Comparison of ENCODE assay signal across 22 cellular contexts in genomic region chr11:96275807-96276594, GRCh38.
A peak's percentile ranks its signal among the peaks of the same experiment; 100 is the strongest.
DNase-seq lines count a peak whose midpoint lies in the region; ATAC-seq and TF ChIP-seq lines count a peak whose summit lies in the region.
"Had no signal": no experiment of that assay in that cellular context is flagged by ENCODE, and none has a peak within 500 bp of the region (broad histone marks: within the 10 kb centered on the region; RNA-seq: fewer than 3 reads in every experiment).

No MANE protein-coding gene starts in this region.

- no peak overlapping the region for H3K4me3 ChIP-seq in fibroblast of villous mesenchyme (ENCODE audit: low read depth, low read length)
- no peak overlapping the region for H3K4me3 ChIP-seq in trophoblast cell (ENCODE audit: low read depth, low read length)
- H3K4me3 ChIP-seq: left lung, Peyer's patch, SK-N-MC, suprapubic skin had no signal

- H3K9ac ChIP-seq in trophoblast cell (ENCODE audit: low read length): no peak overlapping the region

- BruUV-seq in Calu3 (replicated peaks; lab: Mats Ljungman, UMichigan): no TSS peak

- POLR2A ChIA-PET in T-cell (lab: Charles Lee): interaction anchor here (0.5 to 1.1 kb wide), 10 partner anchors 10 to 275 kb away, joined by 3 to 13 read pairs (median 6); partner anchors contain the start of gene MAML2 (in 1 of the 2)

- H3K27ac ChIP-seq in trophoblast cell (ENCODE audit: low read depth, low read length): peak overlapping the region; percentile 96
- H3K27ac ChIP-seq: left lung, Peyer's patch, SK-N-MC, suprapubic skin had no signal

- no peak overlapping the region for H3K18ac ChIP-seq in trophoblast cell (ENCODE audit: low read length)

- peak overlapping the region; percentile 87 for H4K91ac ChIP-seq in trophoblast cell (ENCODE audit: low read depth, low read length)

- CTCF ChIA-PET in Calu3 (lab: Charles Lee) (interaction anchor here (0.5 kb wide), 1 partner anchor 17 kb away, joined by 3 read pairs; no protein-coding TSS in a partner anchor), T-cell (lab: Charles Lee) (interaction anchor here (0.6 to 1.3 kb wide), 7 partner anchors 10 to 69 kb away, joined by 3 to 9 read pairs (median 3); partner anchors contain the start of gene MAML2 (in 1 of the 2))

- peak overlapping the region; percentile 3 for H2AK5ac ChIP-seq in trophoblast cell (ENCODE audit: low read length)

- H3K79me1 ChIP-seq in trophoblast cell (ENCODE audit: low read length): peaks cover 23% of the 10 kb centered on the region

- H3K4me1 ChIP-seq in trophoblast cell (ENCODE audit: control insufficient read depth in 1 of 2, insufficient read depth in 2 of 2, low read length in 2 of 2): peaks cover 12 to 16% of the 10 kb centered on the region in 2 experiments

- H3K4me2 ChIP-seq in trophoblast cell (ENCODE audit: low read length): no peak overlapping the region

- whole genome bisulfite sequencing in trophoblast cell (ENCODE audit: extremely low coverage, insufficient coverage, insufficient read length): no CpG with 5 or more reads among the region's 5 CpGs

- H3K9me3 ChIP-seq in trophoblast cell (ENCODE audit: insufficient read depth, low read depth, low read length): no peaks in the 10 kb centered on the region
- H3K9me3 ChIP-seq: left lung, Peyer's patch, suprapubic skin had no signal

- peak overlapping the region; percentile 72 for H3K14ac ChIP-seq in trophoblast cell (ENCODE audit: low read length)

- intact Hi-C loops in Calu3 (cut with micrococcal nuclease; ENCODE audit: unreplicated experiment): loop anchor here (5.0 kb wide), 2 partner anchors 36 to 66 kb away; partner anchors contain the start of gene MAML2

- peak overlapping the region; percentile 92 for H2BK12ac ChIP-seq in trophoblast cell (ENCODE audit: low read length)

- peaks cover 5% of the 10 kb centered on the region in 2 experiments for H3K36me3 ChIP-seq in trophoblast cell (ENCODE audit: control insufficient read depth in 1 of 2, insufficient read depth in 2 of 2, low read length in 2 of 2)
- H3K36me3 ChIP-seq: left lung, Peyer's patch, suprapubic skin had no signal

- no peak overlapping the region for H3K4me3 Mint-ChIP-seq in Calu3 (ENCODE audit: low read depth, unreplicated experiment)
- no peak overlapping the region for H3K4me3 Mint-ChIP-seq in T-cell
- H3K4me3 Mint-ChIP-seq: activated CD4-positive, alpha-beta T cell treated with anti-CD3 and anti-CD28 coated beads, Interleukin-2, amount 10 ng/mL, durations not matched to agents 7 days and 5 days had no signal

- no peak for ATAC-seq in T-cell (replicated peaks in 1 of 4)
- ATAC-seq in left lobe of liver: no peak
- ATAC-seq: activated naive CD4-positive, alpha-beta T cell treated with anti-CD3 and anti-CD28 coated beads, Interleukin-2, amount 50 U/mL, for 72 hours; left lung had no signal

- H4K12ac ChIP-seq in trophoblast cell (ENCODE audit: low read depth, low read length): no peak overlapping the region

- H3K9me3 Mint-ChIP-seq in Calu3 (ENCODE audit: low read depth, unreplicated experiment) (peaks cover 6% of the 10 kb centered on the region), T-cell (peaks cover 0 to 6% (median 4%) of the 10 kb centered on the region in 3 donors)

- H2AFZ ChIP-seq in trophoblast cell (ENCODE audit: insufficient read depth, low read length, poor library complexity): no peak overlapping the region

- H3K27me3 Mint-ChIP-seq in Calu3 (ENCODE audit: unreplicated experiment): no peaks in the 10 kb centered on the region
- H3K27me3 Mint-ChIP-seq in T-cell: no peaks in the 10 kb centered on the region
- H3K27me3 Mint-ChIP-seq: activated CD4-positive, alpha-beta T cell treated with anti-CD3 and anti-CD28 coated beads, Interleukin-2, amount 10 ng/mL, durations not matched to agents 7 days and 5 days had no signal

- H3K79me2 ChIP-seq in trophoblast cell (ENCODE audit: control insufficient read depth, insufficient read depth, low read length, poor library complexity): peaks cover 5% of the 10 kb centered on the region

- TF ChIP-seq CTCF in Calu3 (IDR thresholded peaks at IDR 0.05; ENCODE audit: unreplicated experiment) (no peak), fibroblast of villous mesenchyme (IDR thresholded peaks at IDR 0.05; ENCODE audit: insufficient read depth, low read depth, low read length) (no peak)

- peak overlapping the region; percentile 71 for H4K8ac ChIP-seq in trophoblast cell (ENCODE audit: low read depth, low read length)

- H2BK5ac ChIP-seq in trophoblast cell (ENCODE audit: low read depth, low read length, poor library complexity): peak overlapping the region; percentile 81

- DNase-seq in Calu3: no peak
- DNase-seq in T-cell: no peak
- peak; percentile 46 for DNase-seq in fibroblast of villous mesenchyme (ENCODE audit: low read depth)
- DNase-seq in trophoblast cell: peak; percentile 65 to 90
- DNase-seq in T-helper 9 cell: no peak
- DNase-seq in NCI-H82 treated with DMSO at 0.1 percent for 48 hours (lab: John Stamatoyannopoulos, UW; ENCODE audit: unreplicated experiment): no peak
- DNase-seq in left lobe of liver (ENCODE audit: low spot score): no peak
- DNase-seq in iPS-NIHi11 (ENCODE audit: low spot score): no peak
- DNase-seq: activated CD4-positive, alpha-beta T cell treated with anti-CD3 and anti-CD28 coated beads, Interleukin-2, amount 10 ng/mL, durations not matched to agents 7 days and 5 days; central memory CD4-positive, alpha-beta T cell; effector memory CD4-positive, alpha-beta T cell; GOT3; KBM-7; left lung; NCI-H1092 treated with DMSO at 0.1 percent for 48 hours; NCI-H2107; NCI-H774; Peyer's patch; small intestine had no signal

- no peaks in the 10 kb centered on the region for H3K27me3 ChIP-seq in trophoblast cell (ENCODE audit: insufficient read depth, low read length)
- H3K27me3 ChIP-seq: left lung, Peyer's patch, suprapubic skin had no signal

- no peak overlapping the region for H3K4ac ChIP-seq in trophoblast cell (ENCODE audit: low read depth, low read length)

- H3K4me1 Mint-ChIP-seq in Calu3 (ENCODE audit: low read depth, unreplicated experiment): peaks cover 54% of the 10 kb centered on the region
- peaks cover 65 to 69% (median 68%) of the 10 kb centered on the region in 3 donors for H3K4me1 Mint-ChIP-seq in T-cell

- H2BK120ac ChIP-seq in trophoblast cell (ENCODE audit: insufficient read depth, low read length, poor library complexity): peak overlapping the region; percentile 79

- H3K23ac ChIP-seq in trophoblast cell (ENCODE audit: low read length): no peak overlapping the region

- H3K27ac Mint-ChIP-seq in Calu3 (ENCODE audit: unreplicated experiment): peak overlapping the region; percentile 63
- peak overlapping the region; percentile 37 to 48 for H3K27ac Mint-ChIP-seq in T-cell
- H3K27ac Mint-ChIP-seq: activated CD4-positive, alpha-beta T cell treated with anti-CD3 and anti-CD28 coated beads, Interleukin-2, amount 10 ng/mL, durations not matched to agents 7 days and 5 days; activated naive CD4-positive, alpha-beta T cell treated with anti-CD3 and anti-CD28 coated beads, Interleukin-2, amount 50 U/mL, for 72 hours had no signal

- H3K36me3 Mint-ChIP-seq in Calu3 (ENCODE audit: insufficient read depth, unreplicated experiment) (peaks cover 17% of the 10 kb centered on the region), T-cell (peaks cover 20% of the 10 kb centered on the region)

Comparison
In these comparisons a context has a peak if more than half of its experiments do, and no peak if none do; other contexts are left out.
1. DNase-seq: peak in fibroblast of villous mesenchyme (single experiment) and trophoblast cell (2 of 2); none in Calu3 (single experiment), T-cell (0 of 34), T-helper 9 cell (single experiment), NCI-H82 treated with DMSO at 0.1 percent for 48 hours (single experiment), left lobe of liver (single experiment) and iPS-NIHi11 (single experiment).